10 cellular contexts compared by ENCODE assay signal in genomic region chr6:41531591-41532582, GRCh38.
DNase-seq lines count a peak whose midpoint lies in the region; TF ChIP-seq lines count a peak whose summit lies in the region.
"Had no signal": no experiment of that assay in that cellular context is flagged by ENCODE, and none has a peak within 500 bp of the region (broad histone marks: within the 10 kb centered on the region; RNA-seq: fewer than 3 reads in every experiment).

No MANE protein-coding gene starts in this region.

- H3K27ac ChIP-seq in HEK293 (ENCODE audit: extremely low read depth, low read depth, low read length), result peak overlapping the region; percentile 53; the same call in 1 of the 2 replicates
- H3K27ac ChIP-seq: 22Rv1, epithelial cell of prostate had no signal

- POLR2A ChIA-PET in HEK293 (lab: Yijun Ruan, JAX), result no interaction called here

- H3K36me3 ChIP-seq in HEK293 (ENCODE audit: control insufficient read depth in 2 of 2, insufficient read depth in 1 of 2, low read length in 2 of 2), result no peaks in the 10 kb centered on the region

- DNase-seq in DMS53 (lab: John Stamatoyannopoulos, UW), result peak; percentile 32
- no peak for DNase-seq in DMS53 treated with DMSO at 0.1 percent for 48 hours (lab: John Stamatoyannopoulos, UW; ENCODE audit: unreplicated experiment)
- DNase-seq in NCI-H146 treated with DMSO at 0.1 percent for 48 hours (lab: John Stamatoyannopoulos, UW; ENCODE audit: unreplicated experiment), result peak; percentile 59
- DNase-seq in activated CD8-positive, alpha-beta memory T cell treated with anti-CD3 and anti-CD28 coated beads, Interleukin-2, amount 50 U/mL, for 48 hours, result peak; percentile 81
- DNase-seq in hepatic stellate cell (ENCODE audit: low spot score), result peak; percentile 47
- peak; percentile 78 for DNase-seq in stimulated activated CD8-positive, alpha-beta memory T cell treated with anti-CD3 and anti-CD28 coated beads, Interleukin-4, amount 100 ng/mL, for 48 hours
- DNase-seq in amniotic stem cell (lab: John Stamatoyannopoulos, UW), result no peak

- H3K4me1 ChIP-seq in HEK293 (ENCODE audit: control insufficient read depth, insufficient read depth, low read length), result peaks cover 27% of the 10 kb centered on the region

- H3K4me3 ChIP-seq in HEK293 (ENCODE audit: low read depth, low read length), result no peak overlapping the region

- TF ChIP-seq CTCF in HEK293 (tag by site-specific recombination; IDR thresholded peaks at IDR 0.05), result no peak

- CTCF ChIA-PET in HEK293 (lab: Yijun Ruan, JAX), result interaction anchor here (0.6 to 1.1 kb wide), 3 partner anchors 11 to 164 kb away, joined by 3 to 4 read pairs (median 3); no protein-coding TSS in a partner anchor

- no peaks in the 10 kb centered on the region for H3K9me3 ChIP-seq in HEK293 (ENCODE audit: control insufficient read depth, insufficient read depth, low read depth, low read length)

TF ChIP-seq in HEK293, 187 proteins besides CTCF, POLR2A, EP300 and RAD21 (continues in another document):
- TF ChIP-seq ZIC2 (tag by site-specific recombination; IDR thresholded peaks at IDR 0.05) (peak; percentile 84), ZNF366 (tag by site-specific recombination; conservative IDR thresholded peaks at IDR 0.05) (no peak), SCRT2 (tag by site-specific recombination; IDR thresholded peaks at IDR 0.05) (no peak), OSR2 (tag by site-specific recombination; IDR thresholded peaks at IDR 0.05) (peak; percentile 77), EGR2 (tag by site-specific recombination; IDR thresholded peaks at IDR 0.05; ENCODE audit: low read depth) (peak; percentile 99), ZNF558 (tag by site-specific recombination; IDR thresholded peaks at IDR 0.05) (no peak), ZNF24 (tag by site-specific recombination; IDR thresholded peaks at IDR 0.05) (peak; percentile 16; the same call in 1 of the 2 replicates), ZBTB8A (tag by site-specific recombination; IDR thresholded peaks at IDR 0.05) (peak; percentile 70), SP7 (tag by site-specific recombination; IDR thresholded peaks at IDR 0.05) (peak; percentile 86), GLIS1 (tag by site-specific recombination; IDR thresholded peaks at IDR 0.05) (peak; percentile 54; the same call in 1 of the 2 replicates), INSM2 (tag by site-specific recombination; IDR thresholded peaks at IDR 0.05) (0 out of 2 replicates have a peak, but pooled peaks have one; percentile 18), ZNF561 (tag by site-specific recombination; IDR thresholded peaks at IDR 0.05; ENCODE audit: borderline replicate concordance) (0 out of 2 replicates have a peak, but pooled peaks have one; percentile 18), ZNF514 (tag by site-specific recombination; IDR thresholded peaks at IDR 0.05) (no peak), ZBTB7A (tag by site-specific recombination; IDR thresholded peaks at IDR 0.05; ENCODE audit: low read depth) (no peak; the same call in 1 of the 2 replicates), ELK4 (IDR thresholded peaks at IDR 0.05; ENCODE audit: borderline replicate concordance, low read depth, low read length) (no peak), SP2 (tag by site-specific recombination; IDR thresholded peaks at IDR 0.05) (peak; percentile 49), ZNF747 (tag by site-specific recombination; IDR thresholded peaks at IDR 0.05) (no peak), ZNF335 (tag by site-specific recombination; conservative IDR thresholded peaks at IDR 0.05) (no peak)
- TF ChIP-seq, protein P1, sequence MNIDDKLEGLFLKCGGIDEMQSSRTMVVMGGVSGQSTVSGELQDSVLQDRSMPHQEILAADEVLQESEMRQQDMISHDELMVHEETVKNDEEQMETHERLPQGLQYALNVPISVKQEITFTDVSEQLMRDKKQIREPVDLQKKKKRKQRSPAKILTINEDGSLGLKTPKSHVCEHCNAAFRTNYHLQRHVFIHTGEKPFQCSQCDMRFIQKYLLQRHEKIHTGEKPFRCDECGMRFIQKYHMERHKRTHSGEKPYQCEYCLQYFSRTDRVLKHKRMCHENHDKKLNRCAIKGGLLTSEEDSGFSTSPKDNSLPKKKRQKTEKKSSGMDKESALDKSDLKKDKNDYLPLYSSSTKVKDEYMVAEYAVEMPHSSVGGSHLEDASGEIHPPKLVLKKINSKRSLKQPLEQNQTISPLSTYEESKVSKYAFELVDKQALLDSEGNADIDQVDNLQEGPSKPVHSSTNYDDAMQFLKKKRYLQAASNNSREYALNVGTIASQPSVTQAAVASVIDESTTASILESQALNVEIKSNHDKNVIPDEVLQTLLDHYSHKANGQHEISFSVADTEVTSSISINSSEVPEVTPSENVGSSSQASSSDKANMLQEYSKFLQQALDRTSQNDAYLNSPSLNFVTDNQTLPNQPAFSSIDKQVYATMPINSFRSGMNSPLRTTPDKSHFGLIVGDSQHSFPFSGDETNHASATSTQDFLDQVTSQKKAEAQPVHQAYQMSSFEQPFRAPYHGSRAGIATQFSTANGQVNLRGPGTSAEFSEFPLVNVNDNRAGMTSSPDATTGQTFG (tag by site-specific recombination; IDR thresholded peaks at IDR 0.05; ENCODE audit: borderline replicate concordance), result no peak
- TF ChIP-seq, protein P2, sequence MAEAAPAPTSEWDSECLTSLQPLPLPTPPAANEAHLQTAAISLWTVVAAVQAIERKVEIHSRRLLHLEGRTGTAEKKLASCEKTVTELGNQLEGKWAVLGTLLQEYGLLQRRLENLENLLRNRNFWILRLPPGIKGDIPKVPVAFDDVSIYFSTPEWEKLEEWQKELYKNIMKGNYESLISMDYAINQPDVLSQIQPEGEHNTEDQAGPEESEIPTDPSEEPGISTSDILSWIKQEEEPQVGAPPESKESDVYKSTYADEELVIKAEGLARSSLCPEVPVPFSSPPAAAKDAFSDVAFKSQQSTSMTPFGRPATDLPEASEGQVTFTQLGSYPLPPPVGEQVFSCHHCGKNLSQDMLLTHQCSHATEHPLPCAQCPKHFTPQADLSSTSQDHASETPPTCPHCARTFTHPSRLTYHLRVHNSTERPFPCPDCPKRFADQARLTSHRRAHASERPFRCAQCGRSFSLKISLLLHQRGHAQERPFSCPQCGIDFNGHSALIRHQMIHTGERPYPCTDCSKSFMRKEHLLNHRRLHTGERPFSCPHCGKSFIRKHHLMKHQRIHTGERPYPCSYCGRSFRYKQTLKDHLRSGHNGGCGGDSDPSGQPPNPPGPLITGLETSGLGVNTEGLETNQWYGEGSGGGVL (tag by site-specific recombination; IDR thresholded peaks at IDR 0.05), result peak; percentile 97
- TF ChIP-seq, protein P3, sequence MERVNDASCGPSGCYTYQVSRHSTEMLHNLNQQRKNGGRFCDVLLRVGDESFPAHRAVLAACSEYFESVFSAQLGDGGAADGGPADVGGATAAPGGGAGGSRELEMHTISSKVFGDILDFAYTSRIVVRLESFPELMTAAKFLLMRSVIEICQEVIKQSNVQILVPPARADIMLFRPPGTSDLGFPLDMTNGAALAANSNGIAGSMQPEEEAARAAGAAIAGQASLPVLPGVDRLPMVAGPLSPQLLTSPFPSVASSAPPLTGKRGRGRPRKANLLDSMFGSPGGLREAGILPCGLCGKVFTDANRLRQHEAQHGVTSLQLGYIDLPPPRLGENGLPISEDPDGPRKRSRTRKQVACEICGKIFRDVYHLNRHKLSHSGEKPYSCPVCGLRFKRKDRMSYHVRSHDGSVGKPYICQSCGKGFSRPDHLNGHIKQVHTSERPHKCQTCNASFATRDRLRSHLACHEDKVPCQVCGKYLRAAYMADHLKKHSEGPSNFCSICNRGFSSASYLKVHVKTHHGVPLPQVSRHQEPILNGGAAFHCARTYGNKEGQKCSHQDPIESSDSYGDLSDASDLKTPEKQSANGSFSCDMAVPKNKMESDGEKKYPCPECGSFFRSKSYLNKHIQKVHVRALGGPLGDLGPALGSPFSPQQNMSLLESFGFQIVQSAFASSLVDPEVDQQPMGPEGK (tag by site-specific recombination; IDR thresholded peaks at IDR 0.05), result peak; percentile 89
- TF ChIP-seq, protein P4, sequence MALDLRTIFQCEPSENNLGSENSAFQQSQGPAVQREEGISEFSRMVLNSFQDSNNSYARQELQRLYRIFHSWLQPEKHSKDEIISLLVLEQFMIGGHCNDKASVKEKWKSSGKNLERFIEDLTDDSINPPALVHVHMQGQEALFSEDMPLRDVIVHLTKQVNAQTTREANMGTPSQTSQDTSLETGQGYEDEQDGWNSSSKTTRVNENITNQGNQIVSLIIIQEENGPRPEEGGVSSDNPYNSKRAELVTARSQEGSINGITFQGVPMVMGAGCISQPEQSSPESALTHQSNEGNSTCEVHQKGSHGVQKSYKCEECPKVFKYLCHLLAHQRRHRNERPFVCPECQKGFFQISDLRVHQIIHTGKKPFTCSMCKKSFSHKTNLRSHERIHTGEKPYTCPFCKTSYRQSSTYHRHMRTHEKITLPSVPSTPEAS (tag by site-specific recombination; IDR thresholded peaks at IDR 0.05), result peak; percentile 58

Comparison
In these comparisons a context has a peak if more than half of its experiments do, and no peak if none do; other contexts are left out.
1. DNase-seq: peak in DMS53 (single experiment), NCI-H146 treated with DMSO at 0.1 percent for 48 hours (single experiment), activated CD8-positive, alpha-beta memory T cell treated with anti-CD3 and anti-CD28 coated beads, Interleukin-2, amount 50 U/mL, for 48 hours (single experiment), hepatic stellate cell (single experiment) and stimulated activated CD8-positive, alpha-beta memory T cell treated with anti-CD3 and anti-CD28 coated beads, Interleukin-4, amount 100 ng/mL, for 48 hours (single experiment); none in DMS53 treated with DMSO at 0.1 percent for 48 hours (single experiment) and amniotic stem cell (single experiment).